In genomic region chr2:197255550-197255949, GRCh38 we compare ENCODE assay signal across 8 cellular contexts. TPM values are rescaled to one million over a fixed set of nuclear protein-coding genes. Genes with fewer than 3 reads are reported as not detected.
DNase-seq lines count a peak whose midpoint lies in the region; ATAC-seq lines count a peak whose summit lies in the region.

No MANE protein-coding gene starts in this region.

- no peaks in the 10 kb centered on the region for H3K9me3 ChIP-seq in mononuclear cell (ENCODE audit: low read depth, low read length)

- peak; percentile 95 for ATAC-seq in GM19397 (IDR thresholded peaks at IDR 0.05; ENCODE audit: unreplicated experiment)
- ATAC-seq in HG03565 (IDR thresholded peaks at IDR 0.05; ENCODE audit: unreplicated experiment), result peak; percentile 89

- DNase-seq in Ammon's horn (ENCODE audit: low spot score), result peak; percentile 79
- DNase-seq in activated CD4-positive, CD25-positive, alpha-beta regulatory T cell treated with anti-CD3 and anti-CD28 coated beads, Interleukin-2, amount 50 U/mL, for 72 hours, result peak; percentile 70
- DNase-seq in cerebellar cortex (ENCODE audit: low spot score), result peak; percentile 11
- DNase-seq in stimulated activated CD8-positive, alpha-beta memory T cell treated with anti-CD3 and anti-CD28 coated beads, Interleukin-4, amount 100 ng/mL, for 48 hours, result peak; percentile 84
- DNase-seq in NCI-H526 treated with DMSO at 0.1 percent for 48 hours (lab: John Stamatoyannopoulos, UW), result no peak

- peak overlapping the region; percentile 0 for H3K4me3 ChIP-seq in mononuclear cell (ENCODE audit: low read length)

- no peaks in the 10 kb centered on the region for H3K27me3 ChIP-seq in mononuclear cell (ENCODE audit: insufficient read depth, low read length)

- peaks cover 61% of the 10 kb centered on the region for H3K4me1 ChIP-seq in mononuclear cell (ENCODE audit: insufficient read depth, low read length)

RNA-seq across cellular contexts. Expression of gene ANKRD44, which starts 55.0 kb away (rescaled TPM):
- 171 TPM for total RNA-seq in mononuclear cell
